Comparison of ENCODE assay signal across 20 cellular contexts in genomic region chrX:107207089-107207488, GRCh38. TPM values are rescaled to one million over a fixed set of nuclear protein-coding genes. Genes with fewer than 3 reads are reported as not detected.
"Had no signal": no experiment of that assay in that cellular context is flagged by ENCODE, and none has a peak within 500 bp of the region (broad histone marks: within the 10 kb centered on the region; RNA-seq: fewer than 3 reads in every experiment).

No MANE protein-coding gene starts in this region.

- H3K27ac ChIP-seq: breast epithelium, coronary artery, left lung, neural progenitor cell, sigmoid colon, stomach, suprapubic skin, tibial nerve had no signal

- H3K27me3 ChIP-seq: suprapubic skin had no signal

- DNase-seq: activated CD4-positive, alpha-beta T cell treated with anti-CD3 and anti-CD28 coated beads, Interleukin-2, amount 10 ng/mL, durations not matched to agents 24 days and 14 days; amniotic stem cell; cerebellar nuclear complex; sigmoid colon had no signal

- H3K4me3 ChIP-seq: lung, neural progenitor cell had no signal

RNA-seq across cellular contexts. Expression of gene DNAAF6, which starts 0.7 kb away (rescaled TPM):
- total RNA-seq: activated CD4-positive, alpha-beta T cell treated with anti-CD3 and anti-CD28 coated beads, Interleukin-2, amount 10 ng/mL, durations not matched to agents 24 days and 14 days; activated CD8-positive, alpha-beta T cell treated with anti-CD3 and anti-CD28 coated beads, Interleukin-2, amount 10 ng/mL, durations not matched to agents 7 days and 5 days; activated naive CD8-positive, alpha-beta T cell treated with anti-CD3 and anti-CD28 coated beads for 36 hours; breast epithelium; kidney; naive thymus-derived CD8-positive, alpha-beta T cell; omental fat pad; posterior vena cava; renal cortical epithelial cell; sigmoid colon; smooth muscle cell; suprapubic skin; tibial nerve had no signal
